In genomic region chr2:95278051-95278471, GRCh38 we compare ENCODE assay signal across 2 cellular contexts.
TF ChIP-seq lines count a peak whose summit lies in the region.

No MANE protein-coding gene starts in this region.

TF ChIP-seq in K562, 482 proteins besides CTCF, POLR2A, EP300 and RAD21 (continues in another document):
- TF ChIP-seq NFE2 (IDR thresholded peaks at IDR 0.05; ENCODE audit: low read depth) (peak; percentile 21; the same call in 1 of the 2 replicates), STAG1 (CRISPR knock-in tag; IDR thresholded peaks at IDR 0.05; ENCODE audit: borderline replicate concordance) (no peak), GABPB2 (CRISPR knock-in tag; conservative IDR thresholded peaks at IDR 0.05) (no peak), ZNF121 (CRISPR knock-in tag; conservative IDR thresholded peaks at IDR 0.05) (no peak), ZNF316 (IDR thresholded peaks at IDR 0.05) (peak; percentile 83), YY1 (IDR thresholded peaks at IDR 0.05; ENCODE audit: borderline replicate concordance in 1 of 3, control insufficient read depth in 1 of 3, extremely low read depth in 1 of 3, insufficient read depth in 3 of 3, insufficient read length in 1 of 3, insufficient replicate concordance in 2 of 3, low read depth in 1 of 3, low read length in 2 of 3) (no peak), RUNX1 (IDR thresholded peaks at IDR 0.05; ENCODE audit: low read depth) (no peak), TCFL5 (CRISPR knock-in tag; conservative IDR thresholded peaks at IDR 0.05) (no peak), NKRF (IDR thresholded peaks at IDR 0.05; ENCODE audit: borderline replicate concordance) (no peak), ZNF347 (CRISPR knock-in tag; IDR thresholded peaks at IDR 0.05; ENCODE audit: low read depth) (no peak)
- TF ChIP-seq, protein P1, sequence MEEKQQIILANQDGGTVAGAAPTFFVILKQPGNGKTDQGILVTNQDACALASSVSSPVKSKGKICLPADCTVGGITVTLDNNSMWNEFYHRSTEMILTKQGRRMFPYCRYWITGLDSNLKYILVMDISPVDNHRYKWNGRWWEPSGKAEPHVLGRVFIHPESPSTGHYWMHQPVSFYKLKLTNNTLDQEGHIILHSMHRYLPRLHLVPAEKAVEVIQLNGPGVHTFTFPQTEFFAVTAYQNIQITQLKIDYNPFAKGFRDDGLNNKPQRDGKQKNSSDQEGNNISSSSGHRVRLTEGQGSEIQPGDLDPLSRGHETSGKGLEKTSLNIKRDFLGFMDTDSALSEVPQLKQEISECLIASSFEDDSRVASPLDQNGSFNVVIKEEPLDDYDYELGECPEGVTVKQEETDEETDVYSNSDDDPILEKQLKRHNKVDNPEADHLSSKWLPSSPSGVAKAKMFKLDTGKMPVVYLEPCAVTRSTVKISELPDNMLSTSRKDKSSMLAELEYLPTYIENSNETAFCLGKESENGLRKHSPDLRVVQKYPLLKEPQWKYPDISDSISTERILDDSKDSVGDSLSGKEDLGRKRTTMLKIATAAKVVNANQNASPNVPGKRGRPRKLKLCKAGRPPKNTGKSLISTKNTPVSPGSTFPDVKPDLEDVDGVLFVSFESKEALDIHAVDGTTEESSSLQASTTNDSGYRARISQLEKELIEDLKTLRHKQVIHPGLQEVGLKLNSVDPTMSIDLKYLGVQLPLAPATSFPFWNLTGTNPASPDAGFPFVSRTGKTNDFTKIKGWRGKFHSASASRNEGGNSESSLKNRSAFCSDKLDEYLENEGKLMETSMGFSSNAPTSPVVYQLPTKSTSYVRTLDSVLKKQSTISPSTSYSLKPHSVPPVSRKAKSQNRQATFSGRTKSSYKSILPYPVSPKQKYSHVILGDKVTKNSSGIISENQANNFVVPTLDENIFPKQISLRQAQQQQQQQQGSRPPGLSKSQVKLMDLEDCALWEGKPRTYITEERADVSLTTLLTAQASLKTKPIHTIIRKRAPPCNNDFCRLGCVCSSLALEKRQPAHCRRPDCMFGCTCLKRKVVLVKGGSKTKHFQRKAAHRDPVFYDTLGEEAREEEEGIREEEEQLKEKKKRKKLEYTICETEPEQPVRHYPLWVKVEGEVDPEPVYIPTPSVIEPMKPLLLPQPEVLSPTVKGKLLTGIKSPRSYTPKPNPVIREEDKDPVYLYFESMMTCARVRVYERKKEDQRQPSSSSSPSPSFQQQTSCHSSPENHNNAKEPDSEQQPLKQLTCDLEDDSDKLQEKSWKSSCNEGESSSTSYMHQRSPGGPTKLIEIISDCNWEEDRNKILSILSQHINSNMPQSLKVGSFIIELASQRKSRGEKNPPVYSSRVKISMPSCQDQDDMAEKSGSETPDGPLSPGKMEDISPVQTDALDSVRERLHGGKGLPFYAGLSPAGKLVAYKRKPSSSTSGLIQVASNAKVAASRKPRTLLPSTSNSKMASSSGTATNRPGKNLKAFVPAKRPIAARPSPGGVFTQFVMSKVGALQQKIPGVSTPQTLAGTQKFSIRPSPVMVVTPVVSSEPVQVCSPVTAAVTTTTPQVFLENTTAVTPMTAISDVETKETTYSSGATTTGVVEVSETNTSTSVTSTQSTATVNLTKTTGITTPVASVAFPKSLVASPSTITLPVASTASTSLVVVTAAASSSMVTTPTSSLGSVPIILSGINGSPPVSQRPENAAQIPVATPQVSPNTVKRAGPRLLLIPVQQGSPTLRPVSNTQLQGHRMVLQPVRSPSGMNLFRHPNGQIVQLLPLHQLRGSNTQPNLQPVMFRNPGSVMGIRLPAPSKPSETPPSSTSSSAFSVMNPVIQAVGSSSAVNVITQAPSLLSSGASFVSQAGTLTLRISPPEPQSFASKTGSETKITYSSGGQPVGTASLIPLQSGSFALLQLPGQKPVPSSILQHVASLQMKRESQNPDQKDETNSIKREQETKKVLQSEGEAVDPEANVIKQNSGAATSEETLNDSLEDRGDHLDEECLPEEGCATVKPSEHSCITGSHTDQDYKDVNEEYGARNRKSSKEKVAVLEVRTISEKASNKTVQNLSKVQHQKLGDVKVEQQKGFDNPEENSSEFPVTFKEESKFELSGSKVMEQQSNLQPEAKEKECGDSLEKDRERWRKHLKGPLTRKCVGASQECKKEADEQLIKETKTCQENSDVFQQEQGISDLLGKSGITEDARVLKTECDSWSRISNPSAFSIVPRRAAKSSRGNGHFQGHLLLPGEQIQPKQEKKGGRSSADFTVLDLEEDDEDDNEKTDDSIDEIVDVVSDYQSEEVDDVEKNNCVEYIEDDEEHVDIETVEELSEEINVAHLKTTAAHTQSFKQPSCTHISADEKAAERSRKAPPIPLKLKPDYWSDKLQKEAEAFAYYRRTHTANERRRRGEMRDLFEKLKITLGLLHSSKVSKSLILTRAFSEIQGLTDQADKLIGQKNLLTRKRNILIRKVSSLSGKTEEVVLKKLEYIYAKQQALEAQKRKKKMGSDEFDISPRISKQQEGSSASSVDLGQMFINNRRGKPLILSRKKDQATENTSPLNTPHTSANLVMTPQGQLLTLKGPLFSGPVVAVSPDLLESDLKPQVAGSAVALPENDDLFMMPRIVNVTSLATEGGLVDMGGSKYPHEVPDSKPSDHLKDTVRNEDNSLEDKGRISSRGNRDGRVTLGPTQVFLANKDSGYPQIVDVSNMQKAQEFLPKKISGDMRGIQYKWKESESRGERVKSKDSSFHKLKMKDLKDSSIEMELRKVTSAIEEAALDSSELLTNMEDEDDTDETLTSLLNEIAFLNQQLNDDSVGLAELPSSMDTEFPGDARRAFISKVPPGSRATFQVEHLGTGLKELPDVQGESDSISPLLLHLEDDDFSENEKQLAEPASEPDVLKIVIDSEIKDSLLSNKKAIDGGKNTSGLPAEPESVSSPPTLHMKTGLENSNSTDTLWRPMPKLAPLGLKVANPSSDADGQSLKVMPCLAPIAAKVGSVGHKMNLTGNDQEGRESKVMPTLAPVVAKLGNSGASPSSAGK (IDR thresholded peaks at IDR 0.05), result no peak

TF ChIP-seq in HepG2, 621 proteins besides CTCF, POLR2A, EP300 and RAD21:
- TF ChIP-seq ZNF557 (CRISPR knock-in tag; IDR thresholded peaks at IDR 0.05) (no peak), ZC3H4 (CRISPR knock-in tag; IDR thresholded peaks at IDR 0.05; ENCODE audit: borderline replicate concordance) (no peak), SCMH1 (CRISPR knock-in tag; IDR thresholded peaks at IDR 0.05; ENCODE audit: borderline replicate concordance) (no peak), MAFK (conservative IDR thresholded peaks at IDR 0.05 in 1 of 2, IDR thresholded peaks at IDR 0.05 in 1 of 2; ENCODE audit: low read length in 2 of 2) (peak; percentile 66 to 73), MAFF (IDR thresholded peaks at IDR 0.05; ENCODE audit: low read depth, low read length) (peak; percentile 49), RERE (CRISPR knock-in tag; IDR thresholded peaks at IDR 0.05; ENCODE audit: low read depth) (no peak)
- TF ChIP-seq, protein P2, sequence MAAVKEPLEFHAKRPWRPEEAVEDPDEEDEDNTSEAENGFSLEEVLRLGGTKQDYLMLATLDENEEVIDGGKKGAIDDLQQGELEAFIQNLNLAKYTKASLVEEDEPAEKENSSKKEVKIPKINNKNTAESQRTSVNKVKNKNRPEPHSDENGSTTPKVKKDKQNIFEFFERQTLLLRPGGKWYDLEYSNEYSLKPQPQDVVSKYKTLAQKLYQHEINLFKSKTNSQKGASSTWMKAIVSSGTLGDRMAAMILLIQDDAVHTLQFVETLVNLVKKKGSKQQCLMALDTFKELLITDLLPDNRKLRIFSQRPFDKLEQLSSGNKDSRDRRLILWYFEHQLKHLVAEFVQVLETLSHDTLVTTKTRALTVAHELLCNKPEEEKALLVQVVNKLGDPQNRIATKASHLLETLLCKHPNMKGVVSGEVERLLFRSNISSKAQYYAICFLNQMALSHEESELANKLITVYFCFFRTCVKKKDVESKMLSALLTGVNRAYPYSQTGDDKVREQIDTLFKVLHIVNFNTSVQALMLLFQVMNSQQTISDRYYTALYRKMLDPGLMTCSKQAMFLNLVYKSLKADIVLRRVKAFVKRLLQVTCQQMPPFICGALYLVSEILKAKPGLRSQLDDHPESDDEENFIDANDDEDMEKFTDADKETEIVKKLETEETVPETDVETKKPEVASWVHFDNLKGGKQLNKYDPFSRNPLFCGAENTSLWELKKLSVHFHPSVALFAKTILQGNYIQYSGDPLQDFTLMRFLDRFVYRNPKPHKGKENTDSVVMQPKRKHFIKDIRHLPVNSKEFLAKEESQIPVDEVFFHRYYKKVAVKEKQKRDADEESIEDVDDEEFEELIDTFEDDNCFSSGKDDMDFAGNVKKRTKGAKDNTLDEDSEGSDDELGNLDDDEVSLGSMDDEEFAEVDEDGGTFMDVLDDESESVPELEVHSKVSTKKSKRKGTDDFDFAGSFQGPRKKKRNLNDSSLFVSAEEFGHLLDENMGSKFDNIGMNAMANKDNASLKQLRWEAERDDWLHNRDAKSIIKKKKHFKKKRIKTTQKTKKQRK (IDR thresholded peaks at IDR 0.05; ENCODE audit: low read length), result no peak
- TF ChIP-seq, protein P3, sequence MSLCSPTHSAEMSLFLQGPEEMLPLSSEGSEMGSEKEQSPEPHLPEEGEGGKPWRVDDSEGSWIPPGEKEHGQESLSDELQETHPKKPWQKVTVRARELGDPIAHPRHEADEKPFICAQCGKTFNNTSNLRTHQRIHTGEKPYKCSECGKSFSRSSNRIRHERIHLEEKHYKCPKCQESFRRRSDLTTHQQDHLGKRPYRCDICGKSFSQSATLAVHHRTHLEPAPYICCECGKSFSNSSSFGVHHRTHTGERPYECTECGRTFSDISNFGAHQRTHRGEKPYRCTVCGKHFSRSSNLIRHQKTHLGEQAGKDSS (CRISPR knock-in tag; IDR thresholded peaks at IDR 0.05; ENCODE audit: borderline replicate concordance, low read depth), result no peak
- TF ChIP-seq, protein P4, sequence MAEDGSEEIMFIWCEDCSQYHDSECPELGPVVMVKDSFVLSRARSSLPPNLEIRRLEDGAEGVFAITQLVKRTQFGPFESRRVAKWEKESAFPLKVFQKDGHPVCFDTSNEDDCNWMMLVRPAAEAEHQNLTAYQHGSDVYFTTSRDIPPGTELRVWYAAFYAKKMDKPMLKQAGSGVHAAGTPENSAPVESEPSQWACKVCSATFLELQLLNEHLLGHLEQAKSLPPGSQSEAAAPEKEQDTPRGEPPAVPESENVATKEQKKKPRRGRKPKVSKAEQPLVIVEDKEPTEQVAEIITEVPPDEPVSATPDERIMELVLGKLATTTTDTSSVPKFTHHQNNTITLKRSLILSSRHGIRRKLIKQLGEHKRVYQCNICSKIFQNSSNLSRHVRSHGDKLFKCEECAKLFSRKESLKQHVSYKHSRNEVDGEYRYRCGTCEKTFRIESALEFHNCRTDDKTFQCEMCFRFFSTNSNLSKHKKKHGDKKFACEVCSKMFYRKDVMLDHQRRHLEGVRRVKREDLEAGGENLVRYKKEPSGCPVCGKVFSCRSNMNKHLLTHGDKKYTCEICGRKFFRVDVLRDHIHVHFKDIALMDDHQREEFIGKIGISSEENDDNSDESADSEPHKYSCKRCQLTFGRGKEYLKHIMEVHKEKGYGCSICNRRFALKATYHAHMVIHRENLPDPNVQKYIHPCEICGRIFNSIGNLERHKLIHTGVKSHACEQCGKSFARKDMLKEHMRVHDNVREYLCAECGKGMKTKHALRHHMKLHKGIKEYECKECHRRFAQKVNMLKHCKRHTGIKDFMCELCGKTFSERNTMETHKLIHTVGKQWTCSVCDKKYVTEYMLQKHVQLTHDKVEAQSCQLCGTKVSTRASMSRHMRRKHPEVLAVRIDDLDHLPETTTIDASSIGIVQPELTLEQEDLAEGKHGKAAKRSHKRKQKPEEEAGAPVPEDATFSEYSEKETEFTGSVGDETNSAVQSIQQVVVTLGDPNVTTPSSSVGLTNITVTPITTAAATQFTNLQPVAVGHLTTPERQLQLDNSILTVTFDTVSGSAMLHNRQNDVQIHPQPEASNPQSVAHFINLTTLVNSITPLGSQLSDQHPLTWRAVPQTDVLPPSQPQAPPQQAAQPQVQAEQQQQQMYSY (CRISPR knock-in tag; IDR thresholded peaks at IDR 0.05), result no peak
